Comparison of ENCODE assay signal across 8 cellular contexts in genomic region chr1:183567584-183567983, GRCh38. TPM values are rescaled to one million over a fixed set of nuclear protein-coding genes. Genes with fewer than 3 reads are reported as not detected.
DNase-seq lines count a peak whose midpoint lies in the region; ATAC-seq and TF ChIP-seq lines count a peak whose summit lies in the region.

No MANE protein-coding gene starts in this region.

- peak; percentile 40 for DNase-seq in DMS79 (lab: John Stamatoyannopoulos, UW)
- DNase-seq in M059J (ENCODE audit: low read depth), result peak; percentile 74
- peak; percentile 28 to 58 (median 47) for DNase-seq in body of pancreas
- no peak for DNase-seq in sciatic nerve (ENCODE audit: low spot score)
- DNase-seq in RKO (ENCODE audit: low spot score), result no peak
- DNase-seq in stimulated activated CD4-positive, alpha-beta T cell treated with anti-CD3 and anti-CD28 coated beads, Interleukin-12 subunit alpha, Interleukin-12 subunit beta, amount 100 ng/mL, for 4 hours, result no peak

- H3K36me3 ChIP-seq in body of pancreas (replicated peaks in 1 of 2; ENCODE audit: insufficient read depth in 1 of 2, low read depth in 2 of 2), result no peaks in the 10 kb centered on the region

- H3K27ac ChIP-seq in body of pancreas, result peak overlapping the region in 2 of 4 donors; percentile 45 to 53

- no peak for TF ChIP-seq CTCF in body of pancreas (IDR thresholded peaks at IDR 0.05)

- TF ChIP-seq POLR2A in body of pancreas (IDR thresholded peaks at IDR 0.05), result no peak

- H3K4me1 ChIP-seq in body of pancreas, result peaks cover 8% of the 10 kb centered on the region

- WGBS in body of pancreas, 2 donors, result 65 to 67% methylated on average over 5 of the region's 5 CpGs

- H3K9me3 ChIP-seq in body of pancreas, result no peaks in the 10 kb centered on the region

- no peak overlapping the region for H3K4me3 ChIP-seq in body of pancreas

- peak; percentile 51 for ATAC-seq in GM21367 (IDR thresholded peaks at IDR 0.05; ENCODE audit: unreplicated experiment)
- ATAC-seq in body of pancreas, result peak; percentile 26
- peak; percentile 68 for ATAC-seq in sciatic nerve
- ATAC-seq in HG03025 (IDR thresholded peaks at IDR 0.05; ENCODE audit: low FRiP score, unreplicated experiment), result no peak

- intact Hi-C loops in body of pancreas (cut with DNase I), result no loop called here
- intact Hi-C loops in sciatic nerve (cut with DNase I), result no loop called here

- H3K27me3 ChIP-seq in body of pancreas, result no peaks in the 10 kb centered on the region

RNA-seq across cellular contexts. Expression of gene NCF2, which starts 22.7 kb away (rescaled TPM):
- total RNA-seq in M059J (2014; rRNA removed; shearing (Covaris generic)), result 10.8 and 17.1 TPM in 2 replicates
- total RNA-seq in body of pancreas (1 to 10 TPM; 8.3 to 9.6 TPM), sciatic nerve (29.6 TPM)

Comparison
In these comparisons a context has a peak if more than half of its experiments do, and no peak if none do; other contexts are left out.
1. DNase-seq: peak in DMS79 (single experiment), M059J (single experiment) and body of pancreas (4 of 4); none in sciatic nerve (single experiment), RKO (single experiment) and stimulated activated CD4-positive, alpha-beta T cell treated with anti-CD3 and anti-CD28 coated beads, Interleukin-12 subunit alpha, Interleukin-12 subunit beta, amount 100 ng/mL, for 4 hours (single experiment).